37 cellular contexts compared by ENCODE assay signal in the genomic region with DNA sequence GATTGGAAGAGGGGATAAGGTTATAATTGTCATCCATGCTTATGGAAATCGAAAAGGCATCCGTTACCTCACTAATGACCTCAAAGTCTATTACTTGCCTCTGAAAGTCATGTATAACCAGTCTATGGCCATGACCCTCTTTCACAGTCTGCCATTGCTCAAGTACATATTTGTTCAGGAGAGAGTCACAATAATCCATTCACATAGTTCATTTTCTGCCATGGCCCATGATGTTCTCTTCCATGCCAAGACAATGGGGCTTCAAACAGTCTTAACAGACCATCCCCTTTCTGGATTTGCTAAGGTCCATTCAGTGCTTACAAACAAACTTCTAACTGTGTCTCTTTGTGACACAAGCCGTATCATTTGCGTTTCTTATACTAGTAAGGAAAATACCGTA. TPM values are rescaled to one million over a fixed set of nuclear protein-coding genes. Genes with fewer than 3 reads are reported as not detected.
"Had no signal": no experiment of that assay in that cellular context is flagged by ENCODE, and none has a peak within 500 bp of the region (broad histone marks: within the 10 kb centered on the region; RNA-seq: fewer than 3 reads in every experiment).

No MANE protein-coding gene starts in this region.

- H3K27me3 Mint-ChIP-seq: activated B cell treated with CpG ODN at 0.5 μM for 24 hours had no signal

- H3K27me3 ChIP-seq: adrenal gland, body of pancreas, brain microvascular endothelial cell, breast epithelium had no signal

- H3K9me3 ChIP-seq: adrenal gland, body of pancreas had no signal

- FAIRE-seq: astrocyte, TTC549 had no signal

- H3K27ac ChIP-seq: adrenal gland, body of pancreas, brain microvascular endothelial cell, breast epithelium, VCaP had no signal

- H3K36me3 Mint-ChIP-seq: activated naive CD8-positive, alpha-beta T cell treated with anti-CD3 and anti-CD28 coated beads for 36 hours had no signal

- H3K9me3 Mint-ChIP-seq: activated CD4-positive, alpha-beta memory T cell treated with anti-CD3 and anti-CD28 coated beads, Interleukin-2, amount 10 ng/mL, durations not matched to agents 7 days and 5 days; activated naive CD4-positive, alpha-beta T cell treated with anti-CD3 and anti-CD28 coated beads for 36 hours had no signal

- H3K27ac Mint-ChIP-seq: activated B cell treated with CpG ODN at 0.5 μM for 24 hours; activated CD4-positive, alpha-beta memory T cell treated with anti-CD3 and anti-CD28 coated beads, Interleukin-2, amount 10 ng/mL, durations not matched to agents 7 days and 5 days; activated CD4-positive, alpha-beta T cell treated with anti-CD3 and anti-CD28 coated beads, Interleukin-2, amount 10 ng/mL, durations not matched to agents 7 days and 5 days; activated CD8-positive, alpha-beta T cell treated with anti-CD3 and anti-CD28 coated beads, Interleukin-2, amount 10 ng/mL, durations not matched to agents 7 days and 5 days; activated naive CD4-positive, alpha-beta T cell treated with anti-CD3 and anti-CD28 coated beads for 36 hours; activated naive CD4-positive, alpha-beta T cell treated with anti-CD3 and anti-CD28 coated beads, Interleukin-2, amount 50 U/mL, for 72 hours; activated naive CD8-positive, alpha-beta T cell treated with anti-CD3 and anti-CD28 coated beads for 36 hours; activated T-cell treated with anti-CD3 and anti-CD28 coated beads, Interleukin-2, amount 50 U/mL, for 72 hours; activated T-helper 1 cell treated with anti-CD3 and anti-CD28 coated beads, Interleukin-12 subunit alpha, Interleukin-12 subunit beta, Interleukin-2, Interleukin-4 antibody, amounts not matched to agents 30 ng/mL and 10 ng/mL and 1 ng/mL, durations not matched to agents 14 hours and 24 hours and 36 hours; activated T-helper 17 cell treated with anti-CD3 and anti-CD28 coated beads, Interleukin-2, amount 50 U/mL, for 72 hours; T-helper 1 cell treated with Interleukin-12 subunit alpha and Interleukin-12 subunit beta and Interleukin-4 antibody, amounts not matched to agents 30 μg/mL and 1 μg/mL, for 36 hours; T-helper 2 cell treated with Interferon-gamma antibody and Interleukin-4, amounts not matched to agents 5 μg/mL and 100 μg/mL, for 36 hours had no signal

- H3K36me3 ChIP-seq: adrenal gland, brain microvascular endothelial cell, breast epithelium had no signal

- H3K4me3 Mint-ChIP-seq: activated B cell treated with CpG ODN at 0.5 μM for 24 hours; activated CD4-positive, alpha-beta memory T cell treated with anti-CD3 and anti-CD28 coated beads, Interleukin-2, amount 10 ng/mL, durations not matched to agents 7 days and 5 days; activated CD4-positive, alpha-beta T cell treated with anti-CD3 and anti-CD28 coated beads, Interleukin-2, amount 10 ng/mL, durations not matched to agents 7 days and 5 days; activated CD8-positive, alpha-beta T cell treated with anti-CD3 and anti-CD28 coated beads, Interleukin-2, amount 10 ng/mL, durations not matched to agents 7 days and 5 days; activated naive CD4-positive, alpha-beta T cell treated with anti-CD3 and anti-CD28 coated beads for 36 hours; activated naive CD8-positive, alpha-beta T cell treated with anti-CD3 and anti-CD28 coated beads for 36 hours; activated T-cell treated with anti-CD3 and anti-CD28 coated beads, Interleukin-2, amount 50 U/mL, for 4 hours; activated T-cell treated with anti-CD3 and anti-CD28 coated beads, Interleukin-2, amount 50 U/mL, for 72 hours; activated T-helper 1 cell treated with anti-CD3 and anti-CD28 coated beads, Interleukin-12 subunit alpha, Interleukin-12 subunit beta, Interleukin-2, Interleukin-4 antibody, amounts not matched to agents 30 ng/mL and 10 ng/mL and 1 ng/mL, durations not matched to agents 14 hours and 24 hours and 36 hours; activated T-helper 17 cell treated with anti-CD3 and anti-CD28 coated beads, Interleukin-2, amount 50 U/mL, for 72 hours; T-helper 1 cell treated with Interleukin-12 subunit alpha and Interleukin-12 subunit beta and Interleukin-4 antibody, amounts not matched to agents 30 μg/mL and 1 μg/mL, for 36 hours; T-helper 2 cell treated with Interferon-gamma antibody and Interleukin-4, amounts not matched to agents 5 μg/mL and 100 μg/mL, for 36 hours had no signal

- DNase-seq: activated B cell treated with CpG ODN at 0.5 μM for 24 hours; activated CD4-positive, alpha-beta memory T cell treated with anti-CD3 and anti-CD28 coated beads, Interleukin-2, amount 10 ng/mL, durations not matched to agents 7 days and 5 days; activated CD4-positive, alpha-beta T cell treated with anti-CD3 and anti-CD28 coated beads for 4 hours; activated CD4-positive, alpha-beta T cell treated with anti-CD3 and anti-CD28 coated beads, Interleukin-2, amount 10 ng/mL, durations not matched to agents 7 days and 5 days; activated CD4-positive, alpha-beta T cell treated with anti-CD3 and anti-CD28 coated beads, Interleukin-2, amount 50 U/mL, for 48 hours; activated CD4-positive, CD25-positive, alpha-beta regulatory T cell treated with anti-CD3 and anti-CD28 coated beads, Interleukin-2, amount 50 U/mL, for 72 hours; activated CD8-positive, alpha-beta memory T cell treated with anti-CD3 and anti-CD28 coated beads, Interleukin-2, amount 50 U/mL, for 4 hours; activated CD8-positive, alpha-beta T cell treated with anti-CD3 and anti-CD28 coated beads, Interleukin-2, amount 10 ng/mL, durations not matched to agents 7 days and 5 days; activated effector memory CD4-positive, alpha-beta T cell treated with anti-CD3 and anti-CD28 coated beads, Interleukin-2, amount 50 U/mL, for 16 hours; activated gamma-delta T cell treated with Interleukin-2 at 50 U/mL for 16 hours; activated naive CD4-positive, alpha-beta T cell; activated naive CD4-positive, alpha-beta T cell treated with anti-CD3 and anti-CD28 coated beads for 36 hours; activated naive CD4-positive, alpha-beta T cell treated with anti-CD3 and anti-CD28 coated beads, Interleukin-2, amount 50 U/mL, for 16 hours; activated naive CD8-positive, alpha-beta T cell treated with anti-CD3 and anti-CD28 coated beads for 36 hours; activated T-cell treated with anti-CD3 and anti-CD28 coated beads for 4 hours; activated T-cell treated with anti-CD3 and anti-CD28 coated beads, Interleukin-2, amount 50 U/mL, for 1 hour; activated T-cell treated with anti-CD3 and anti-CD28 coated beads, Interleukin-2, amount 50 U/mL, for 4 hours; activated T-cell treated with anti-CD3 and anti-CD28 coated beads, Interleukin-2, amount 50 U/mL, for 72 hours; adrenal gland; amniotic stem cell; aorta; body of pancreas; brain microvascular endothelial cell; central memory CD4-positive, alpha-beta T cell; SW 1271; T-helper 1 cell; T-helper 2 cell; T-helper 9 cell had no signal

- H3K4me3 ChIP-seq: adrenal gland, body of pancreas, breast epithelium had no signal

- ATAC-seq: activated CD8-positive, alpha-beta T cell treated with anti-CD3 and anti-CD28 coated beads, Interleukin-2, amount 10 ng/mL, durations not matched to agents 7 days and 5 days; activated naive CD4-positive, alpha-beta T cell treated with anti-CD3 and anti-CD28 coated beads, Interleukin-2, amount 50 U/mL, for 72 hours; activated T-cell treated with anti-CD3 and anti-CD28 coated beads, Interleukin-2, amount 50 U/mL, for 4 hours; activated T-cell treated with anti-CD3 and anti-CD28 coated beads, Interleukin-2, amount 50 U/mL, for 72 hours; activated T-helper 17 cell treated with anti-CD3 and anti-CD28 coated beads, Interleukin-2, amount 50 U/mL, for 72 hours; body of pancreas had no signal

RNA-seq across cellular contexts. Expression of gene GAS2L3, which starts 5.4 kb away (rescaled TPM):
- total RNA-seq: activated T-cell treated with anti-CD3 and anti-CD28 coated beads, Interleukin-2, amount 50 U/mL, for 4 hours had no signal
